ENCODE assay signal across 25 cellular contexts in genomic region chr6:558959-559358, GRCh38.
DNase-seq lines count a peak whose midpoint lies in the region; ATAC-seq and TF ChIP-seq lines count a peak whose summit lies in the region.
"Had no signal": no experiment of that assay in that cellular context is flagged by ENCODE, and none has a peak within 500 bp of the region (broad histone marks: within the 10 kb centered on the region; RNA-seq: fewer than 3 reads in every experiment).

No MANE protein-coding gene starts in this region.

- H3K27ac Mint-ChIP-seq in activated naive CD8-positive, alpha-beta T cell treated with anti-CD3 and anti-CD28 coated beads, Interleukin-2, amount 50 U/mL, for 24 hours: peak overlapping the region; percentile 77
- H3K27ac Mint-ChIP-seq: activated B cell treated with CpG ODN at 0.5 μM for 24 hours, nephron had no signal

- H3K4me1 ChIP-seq in transverse colon: no peaks in the 10 kb centered on the region
- H3K4me1 ChIP-seq: foreskin keratinocyte, lower lobe of right lung had no signal

- peak; percentile 87 to 89 for ATAC-seq in activated CD4-positive, CD25-positive, alpha-beta regulatory T cell treated with anti-CD3 and anti-CD28 coated beads, Interleukin-2, amount 50 U/mL, for 24 hours
- ATAC-seq in activated naive CD8-positive, alpha-beta T cell treated with anti-CD3 and anti-CD28 coated beads, Interleukin-2, amount 50 U/mL, for 24 hours: peak; percentile 60
- ATAC-seq in GM19467 (IDR thresholded peaks at IDR 0.05; ENCODE audit: unreplicated experiment): no peak
- ATAC-seq: effector memory CD8-positive, alpha-beta T cell; foreskin keratinocyte; lower lobe of right lung; mucosa of descending colon had no signal

- no peak for TF ChIP-seq CTCF in GM10266 (IDR thresholded peaks at IDR 0.05; ENCODE audit: control insufficient read depth, insufficient read depth, low read depth, missing control alignments)
- TF ChIP-seq CTCF in transverse colon (IDR thresholded peaks at IDR 0.05): no peak

- 77 to 78% methylated on average over 3 of the region's 3 CpGs for WGBS in transverse colon (ENCODE audit: low coverage in 1 of 2), 2 donors

- no peak overlapping the region for H3K27ac ChIP-seq in transverse colon
- H3K27ac ChIP-seq: foreskin keratinocyte, lower lobe of right lung had no signal

- TF ChIP-seq EP300 in transverse colon (IDR thresholded peaks at IDR 0.05; ENCODE audit: low read depth): no peak

- TF ChIP-seq POLR2A in transverse colon (IDR thresholded peaks at IDR 0.05): no peak

- intact Hi-C loops in transverse colon (cut with DNase I; ENCODE audit: low total_unique reads): no loop called here

- no peak overlapping the region for H3K4me3 ChIP-seq in transverse colon
- H3K4me3 ChIP-seq: lower lobe of right lung, MG63, mucosa of descending colon had no signal

- H3K9me3 Mint-ChIP-seq in activated naive CD8-positive, alpha-beta T cell treated with anti-CD3 and anti-CD28 coated beads, Interleukin-2, amount 50 U/mL, for 24 hours: no peaks in the 10 kb centered on the region
- H3K9me3 Mint-ChIP-seq: activated B cell treated with CpG ODN at 0.5 μM for 24 hours; CD4-positive, alpha-beta memory T cell; effector memory CD8-positive, alpha-beta T cell; nephron had no signal

- DNase-seq in activated CD4-positive, CD25-positive, alpha-beta regulatory T cell treated with anti-CD3 and anti-CD28 coated beads, Interleukin-2, amount 50 U/mL, for 72 hours: no peak
- DNase-seq in stimulated activated CD4-positive, alpha-beta T cell treated with anti-CD3 and anti-CD28 coated beads, Interleukin-15, amount 100 ng/mL, for 24 hours: peak; percentile 35
- DNase-seq in stimulated activated CD4-positive, alpha-beta T cell treated with anti-CD3 and anti-CD28 coated beads, Interleukin-4, amount 100 ng/mL, for 1 hour: no peak
- DNase-seq in activated naive CD8-positive, alpha-beta T cell treated with anti-CD3 and anti-CD28 coated beads, Interleukin-2, amount 50 U/mL, for 24 hours: no peak
- no peak for DNase-seq in GM10266 (ENCODE audit: extremely low spot score)
- DNase-seq in transverse colon: no peak
- DNase-seq: activated B cell treated with CpG ODN at 0.5 μM for 24 hours; activated gamma-delta T cell treated with Interleukin-2 at 50 U/mL for 16 hours; caudate nucleus; CD4-positive, alpha-beta memory T cell; cortex of kidney; effector memory CD8-positive, alpha-beta T cell; erythroblast; foreskin keratinocyte; KG1; lower lobe of right lung; MG63; mucosa of descending colon; NCI-H1105 treated with DMSO at 0.1 percent for 48 hours; NCI-H2029; NCI-H226; NCI-H748 treated with DMSO at 0.1 percent for 48 hours had no signal

- H3K27me3 Mint-ChIP-seq in activated naive CD8-positive, alpha-beta T cell treated with anti-CD3 and anti-CD28 coated beads, Interleukin-2, amount 50 U/mL, for 24 hours: no peaks in the 10 kb centered on the region
- H3K27me3 Mint-ChIP-seq: activated B cell treated with CpG ODN at 0.5 μM for 24 hours; CD4-positive, alpha-beta memory T cell; effector memory CD8-positive, alpha-beta T cell had no signal

- H3K4me3 Mint-ChIP-seq in activated naive CD8-positive, alpha-beta T cell treated with anti-CD3 and anti-CD28 coated beads, Interleukin-2, amount 50 U/mL, for 24 hours: peak overlapping the region; percentile 15
- H3K4me3 Mint-ChIP-seq: activated B cell treated with CpG ODN at 0.5 μM for 24 hours, nephron had no signal

- no peaks in the 10 kb centered on the region for H3K27me3 ChIP-seq in transverse colon
- H3K27me3 ChIP-seq: foreskin keratinocyte, MG63 had no signal

- in situ Hi-C loops in transverse colon (cut with MboI; ENCODE audit: low pct_ligation_motif_present in 1 of 4, low pct_unique_long_range_greater_than_20kb in 1 of 4, low sequenced_read_pairs in 3 of 4): no loop called here

- peaks cover 46% of the 10 kb centered on the region for H3K36me3 Mint-ChIP-seq in activated naive CD8-positive, alpha-beta T cell treated with anti-CD3 and anti-CD28 coated beads, Interleukin-2, amount 50 U/mL, for 24 hours (ENCODE audit: low read depth)

- peaks cover 0 to 17% (median 5%) of the 10 kb centered on the region in 4 donors for H3K36me3 ChIP-seq in transverse colon
- H3K36me3 ChIP-seq: MG63 had no signal

- no peaks in the 10 kb centered on the region for H3K9me3 ChIP-seq in transverse colon
- H3K9me3 ChIP-seq: lower lobe of right lung, MG63, mucosa of descending colon had no signal

- peaks cover 51% of the 10 kb centered on the region for H3K4me1 Mint-ChIP-seq in activated naive CD8-positive, alpha-beta T cell treated with anti-CD3 and anti-CD28 coated beads, Interleukin-2, amount 50 U/mL, for 24 hours
- H3K4me1 Mint-ChIP-seq: activated B cell treated with CpG ODN at 0.5 μM for 24 hours, nephron had no signal
